23 cellular contexts compared by ENCODE assay signal in the genomic region with DNA sequence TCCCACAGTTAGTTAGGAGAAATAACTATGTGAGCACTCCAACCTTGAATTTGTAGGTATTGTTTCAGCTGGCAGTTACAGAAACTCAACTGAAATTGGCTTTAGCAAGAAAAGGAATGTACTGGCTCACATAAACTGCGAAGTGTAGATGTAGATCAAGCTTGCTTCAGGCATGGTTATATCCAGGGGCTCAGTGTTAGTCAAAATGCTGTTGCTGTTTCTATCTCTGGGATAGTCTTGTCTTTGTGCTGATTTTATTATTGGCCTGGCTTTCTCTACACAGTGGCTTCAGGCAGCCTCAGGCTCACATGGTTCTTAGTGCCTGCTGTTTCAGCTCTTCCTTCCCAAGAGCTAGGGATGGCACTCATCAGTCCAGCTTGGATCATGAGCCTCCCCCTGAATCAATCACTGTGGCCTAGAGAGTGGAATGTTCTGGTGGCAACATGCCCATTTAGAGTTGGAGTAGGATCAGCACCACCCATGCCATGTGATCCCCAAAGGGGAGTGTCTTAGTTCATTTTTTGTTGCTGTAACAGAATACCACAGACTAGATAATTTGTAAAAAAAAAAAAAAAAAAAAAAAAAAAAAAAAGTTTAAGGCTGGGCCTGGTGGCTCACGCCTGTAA.
DNase-seq lines count a peak whose midpoint lies in the region; ATAC-seq and TF ChIP-seq lines count a peak whose summit lies in the region.
"Had no signal": no experiment of that assay in that cellular context is flagged by ENCODE, and none has a peak within 500 bp of the region (broad histone marks: within the 10 kb centered on the region; RNA-seq: fewer than 3 reads in every experiment).

No MANE protein-coding gene starts in this region.

- H3K79me2 ChIP-seq in osteoblast (ENCODE audit: insufficient read depth, low read length) (no peaks in the 10 kb centered on the region), GM23248 (ENCODE audit: insufficient read depth) (no peaks in the 10 kb centered on the region)

- no peak overlapping the region for H3K9ac ChIP-seq in GM23248
- H3K9ac ChIP-seq: neural progenitor cell had no signal

- H3K36me3 ChIP-seq in osteoblast (ENCODE audit: insufficient read depth, low read length) (no peaks in the 10 kb centered on the region), GM23248 (ENCODE audit: low read depth) (no peaks in the 10 kb centered on the region)
- H3K36me3 ChIP-seq: ascending aorta, neural progenitor cell had no signal

- no peaks in the 10 kb centered on the region for H3K4me1 ChIP-seq in osteoblast (ENCODE audit: insufficient read depth, low read length)
- H3K4me1 ChIP-seq in GM23248 (ENCODE audit: insufficient read depth), result no peaks in the 10 kb centered on the region
- H3K4me1 ChIP-seq: ascending aorta had no signal

- no peak overlapping the region for H3K27ac ChIP-seq in osteoblast (ENCODE audit: low read depth, low read length)
- H3K27ac ChIP-seq in GM23248, result no peak overlapping the region
- H3K27ac ChIP-seq: ascending aorta, neural progenitor cell, SK-N-MC had no signal

- peaks cover 5% of the 10 kb centered on the region for H3K27me3 ChIP-seq in osteoblast (ENCODE audit: insufficient read depth, low read length)
- peaks cover 5% of the 10 kb centered on the region for H3K27me3 ChIP-seq in GM23248 (replicated peaks; ENCODE audit: insufficient read depth)
- H3K27me3 ChIP-seq: ascending aorta had no signal

- WGBS in GM23248 (ENCODE audit: low coverage in 1 of 2, low lambda C conversion rate in 2 of 2, missing lambda C conversion rate in 2 of 2), 2 experiments, result 24 to 25% methylated on average over 2 of the region's 2 CpGs

- H4K20me1 ChIP-seq in osteoblast (ENCODE audit: insufficient read depth, low read length) (no peaks in the 10 kb centered on the region), GM23248 (ENCODE audit: insufficient read depth) (no peaks in the 10 kb centered on the region)

- peak; percentile 6 for DNase-seq in GM04503 (ENCODE audit: low read depth)
- peak; percentile 53 for DNase-seq in RPMI7951 (ENCODE audit: low read depth)
- DNase-seq in epithelial cell of esophagus (ENCODE audit: low read depth), result peak; percentile 24
- DNase-seq in osteoblast (ENCODE audit: insufficient read length, low spot score, missing footprints), result peak; percentile 51
- no peak for DNase-seq in AG08395 (ENCODE audit: low spot score)
- DNase-seq in GM23248, result no peak
- DNase-seq in activated T-cell treated with anti-CD3 and anti-CD28 coated beads, Interleukin-2, amount 50 U/mL, for 48 hours, result no peak
- DNase-seq: activated CD4-positive, alpha-beta T cell treated with anti-CD3 and anti-CD28 coated beads, Interleukin-2, amount 50 U/mL, for 1 hour; CD4-positive, alpha-beta memory T cell; DMS153; effector CD4-positive, alpha-beta T cell; erythroblast; GDM1; NCI-H1092; NCI-H187 treated with DMSO at 0.1 percent for 48 hours; NCI-H526 treated with DMSO at 0.1 percent for 48 hours; T-helper 2 cell; trophoblast cell had no signal

- H3K4me3 ChIP-seq in epithelial cell of esophagus (ENCODE audit: low read length) (no peak overlapping the region), osteoblast (ENCODE audit: insufficient read depth, low read length) (no peak overlapping the region), GM23248 (no peak overlapping the region)
- H3K4me3 ChIP-seq: ascending aorta, lung, neural progenitor cell, SK-N-MC had no signal

- H2AFZ ChIP-seq in osteoblast (ENCODE audit: low read length) (no peak overlapping the region), GM23248 (no peak overlapping the region)
- H2AFZ ChIP-seq: neural progenitor cell had no signal

- no peak for ATAC-seq in activated CD4-positive, CD25-positive, alpha-beta regulatory T cell treated with anti-CD3 and anti-CD28 coated beads, Interleukin-2, amount 50 U/mL, for 24 hours

- H3K4me2 ChIP-seq in osteoblast (ENCODE audit: insufficient read depth, low read length), result no peak overlapping the region
- H3K4me2 ChIP-seq in GM23248 (ENCODE audit: unreplicated experiment), result no peak overlapping the region
- H3K4me2 ChIP-seq: neural progenitor cell had no signal

- TF ChIP-seq CTCF in epithelial cell of esophagus (IDR thresholded peaks at IDR 0.05; ENCODE audit: insufficient read depth, low read depth, low read length, missing control alignments), result no peak
- TF ChIP-seq CTCF in osteoblast (IDR thresholded peaks at IDR 0.05; ENCODE audit: extremely low read depth, low read depth, low read length), result no peak

- in situ Hi-C loops in GM23248 (cut with MboI), result no loop called here

- no peaks in the 10 kb centered on the region for H3F3A ChIP-seq in GM23248 (ENCODE audit: insufficient read depth)

- no peaks in the 10 kb centered on the region for H3K9me2 ChIP-seq in GM23248 (ENCODE audit: insufficient read depth)

- H3K9me3 ChIP-seq in osteoblast (ENCODE audit: low read depth, low read length), result no peaks in the 10 kb centered on the region
- H3K9me3 ChIP-seq in GM23248 (ENCODE audit: low read depth), result no peaks in the 10 kb centered on the region
- H3K9me3 ChIP-seq: ascending aorta had no signal

Comparison
In these comparisons a context has a peak if more than half of its experiments do, and no peak if none do; other contexts are left out.
1. DNase-seq: peak in GM04503 (single experiment), RPMI7951 (single experiment), epithelial cell of esophagus (single experiment) and osteoblast (single experiment); none in AG08395 (single experiment), GM23248 (single experiment) and activated T-cell treated with anti-CD3 and anti-CD28 coated beads, Interleukin-2, amount 50 U/mL, for 48 hours (0 of 2).